Comparison of ENCODE assay signal across 1 cellular context in genomic region chr2:112645396-112646101, GRCh38.
TF ChIP-seq lines count a peak whose summit lies in the region.

Gene SLC20A1 (plus strand): TSS chr2:112645939. CDS start chr2:112646829, 890 bp downstream.

TF ChIP-seq in HepG2, 621 proteins besides CTCF, POLR2A, EP300 and RAD21 (continued from another document and continues in another):
- peak; percentile 90; the same call in 1 of the 2 replicates for TF ChIP-seq MAX (IDR thresholded peaks at IDR 0.05)
- peak; percentile 74 for TF ChIP-seq KDM5B (CRISPR knock-in tag; IDR thresholded peaks at IDR 0.05; ENCODE audit: borderline replicate concordance)
- TF ChIP-seq CREM (IDR thresholded peaks at IDR 0.05): 0 out of 2 replicates have a peak, but pooled peaks have one; percentile 1
- no peak for TF ChIP-seq CREM (CRISPR knock-in tag; IDR thresholded peaks at IDR 0.05)
- TF ChIP-seq ZNF451 (CRISPR knock-in tag; IDR thresholded peaks at IDR 0.05): no peak; the same call in 1 of the 2 replicates
- 0 out of 2 replicates have a peak, but pooled peaks have one; percentile 26 for TF ChIP-seq ZNF543 (CRISPR knock-in tag; IDR thresholded peaks at IDR 0.05)
- TF ChIP-seq NAIF1 (CRISPR knock-in tag; IDR thresholded peaks at IDR 0.05; ENCODE audit: borderline replicate concordance): no peak
- TF ChIP-seq TRAFD1 (CRISPR knock-in tag; IDR thresholded peaks at IDR 0.05; ENCODE audit: borderline replicate concordance): no peak; the same call in 1 of the 2 replicates
- TF ChIP-seq ZNF337 (CRISPR knock-in tag; IDR thresholded peaks at IDR 0.05; ENCODE audit: borderline replicate concordance, low read depth): no peak
- peak; percentile 45; the same call in 1 of the 2 replicates for TF ChIP-seq ZSCAN5A (CRISPR knock-in tag; IDR thresholded peaks at IDR 0.05; ENCODE audit: borderline replicate concordance)
- no peak for TF ChIP-seq HNRNPH1 (optimal IDR thresholded peaks at IDR 0.05; ENCODE audit: low read depth, low read length)
- peak; percentile 18; the same call in 1 of the 2 replicates for TF ChIP-seq ZSCAN9 (CRISPR knock-in tag; IDR thresholded peaks at IDR 0.05; ENCODE audit: borderline replicate concordance)
- peak; percentile 80 for TF ChIP-seq MED1 (CRISPR knock-in tag; IDR thresholded peaks at IDR 0.05)
- 0 out of 2 replicates have a peak, but pooled peaks have one; percentile 25 for TF ChIP-seq ZNF343 (CRISPR knock-in tag; IDR thresholded peaks at IDR 0.05)
- TF ChIP-seq SAFB2 (CRISPR knock-in tag; IDR thresholded peaks at IDR 0.05; ENCODE audit: borderline replicate concordance, low read depth): no peak; the same call in 1 of the 2 replicates
- no peak for TF ChIP-seq SOX6 (IDR thresholded peaks at IDR 0.05)
- TF ChIP-seq SOX6 (CRISPR knock-in tag; IDR thresholded peaks at IDR 0.05): peak; percentile 49
- peak; percentile 67 for TF ChIP-seq ZNF430 (CRISPR knock-in tag; IDR thresholded peaks at IDR 0.05)
- TF ChIP-seq ZFP1 (CRISPR knock-in tag; IDR thresholded peaks at IDR 0.05): no peak
- peak; percentile 28 for TF ChIP-seq RBM39 (IDR thresholded peaks at IDR 0.05; ENCODE audit: low read depth, low read length, poor library complexity, severe bottlenecking)
- TF ChIP-seq MZF1 (CRISPR knock-in tag; IDR thresholded peaks at IDR 0.05; ENCODE audit: borderline replicate concordance): no peak
- TF ChIP-seq ATF7 (IDR thresholded peaks at IDR 0.05): no peak
- TF ChIP-seq ATF7 (CRISPR knock-in tag; IDR thresholded peaks at IDR 0.05): no peak
- TF ChIP-seq ZBTB25 (CRISPR knock-in tag; IDR thresholded peaks at IDR 0.05): peak; percentile 58; the same call in 1 of the 2 replicates
- TF ChIP-seq E2F2 (CRISPR knock-in tag; IDR thresholded peaks at IDR 0.05; ENCODE audit: borderline replicate concordance): peak; percentile 76; the same call in 1 of the 2 replicates
- no peak for TF ChIP-seq NFE2L1 (CRISPR knock-in tag; IDR thresholded peaks at IDR 0.05; ENCODE audit: borderline replicate concordance)
- TF ChIP-seq SCMH1 (CRISPR knock-in tag; IDR thresholded peaks at IDR 0.05; ENCODE audit: borderline replicate concordance): no peak
- TF ChIP-seq GTF2F1 (IDR thresholded peaks at IDR 0.05; ENCODE audit: low read length): peak; percentile 88
- TF ChIP-seq ZNF629 (CRISPR knock-in tag; conservative IDR thresholded peaks at IDR 0.05): peak; percentile 55
- TF ChIP-seq ZNF510 (CRISPR knock-in tag; IDR thresholded peaks at IDR 0.05; ENCODE audit: low read depth): no peak
- peak; percentile 72; the same call in 1 of the 2 replicates for TF ChIP-seq ZBTB7B (CRISPR knock-in tag; IDR thresholded peaks at IDR 0.05)
- TF ChIP-seq ZNF121 (CRISPR knock-in tag; IDR thresholded peaks at IDR 0.05): no peak
- TF ChIP-seq TERF1 (CRISPR knock-in tag; IDR thresholded peaks at IDR 0.05): no peak
- no peak; the same call in 1 of the 2 replicates for TF ChIP-seq SATB2 (CRISPR knock-in tag; IDR thresholded peaks at IDR 0.05)
- TF ChIP-seq NFRKB (IDR thresholded peaks at IDR 0.05): no peak
- TF ChIP-seq ZNF597 (CRISPR knock-in tag; IDR thresholded peaks at IDR 0.05): no peak
- peak; percentile 87 for TF ChIP-seq XRCC5 (optimal IDR thresholded peaks at IDR 0.05; ENCODE audit: low read length)
- TF ChIP-seq NFAT5 (CRISPR knock-in tag; IDR thresholded peaks at IDR 0.05): no peak; the same call in 1 of the 2 replicates
- peak; percentile 21; the same call in 1 of the 2 replicates for TF ChIP-seq THAP9 (CRISPR knock-in tag; IDR thresholded peaks at IDR 0.05; ENCODE audit: borderline replicate concordance)
- TF ChIP-seq PTBP1 (IDR thresholded peaks at IDR 0.05; ENCODE audit: low read depth, low read length, poor library complexity, severe bottlenecking): no peak
- TF ChIP-seq SIX1 (CRISPR knock-in tag; IDR thresholded peaks at IDR 0.05; ENCODE audit: borderline replicate concordance): no peak
- no peak for TF ChIP-seq ZNF672 (CRISPR knock-in tag; IDR thresholded peaks at IDR 0.05)
- TF ChIP-seq THYN1 (CRISPR knock-in tag; IDR thresholded peaks at IDR 0.05; ENCODE audit: borderline replicate concordance, low read depth): no peak
- peak; percentile 16; the same call in 1 of the 2 replicates for TF ChIP-seq ESRRA (CRISPR knock-in tag; IDR thresholded peaks at IDR 0.05; ENCODE audit: low read depth)
- TF ChIP-seq MXD1 (CRISPR knock-in tag; IDR thresholded peaks at IDR 0.05): peak; percentile 82
- TF ChIP-seq ZNF772 (CRISPR knock-in tag; IDR thresholded peaks at IDR 0.05): peak; percentile 96
- TF ChIP-seq KLF13 (CRISPR knock-in tag; IDR thresholded peaks at IDR 0.05): no peak; the same call in 1 of the 2 replicates
- TF ChIP-seq MEF2D (CRISPR knock-in tag; IDR thresholded peaks at IDR 0.05): no peak
- TF ChIP-seq ZNF160 (CRISPR knock-in tag; IDR thresholded peaks at IDR 0.05): no peak
- no peak for TF ChIP-seq PHF21A (CRISPR knock-in tag; IDR thresholded peaks at IDR 0.05)
- TF ChIP-seq ZNF776 (CRISPR knock-in tag; IDR thresholded peaks at IDR 0.05): no peak; the same call in none of the 2 replicates
- no peak for TF ChIP-seq ZNF468 (CRISPR knock-in tag; IDR thresholded peaks at IDR 0.05)
